ENCODE assay signal across 2 cellular contexts in the genomic region with DNA sequence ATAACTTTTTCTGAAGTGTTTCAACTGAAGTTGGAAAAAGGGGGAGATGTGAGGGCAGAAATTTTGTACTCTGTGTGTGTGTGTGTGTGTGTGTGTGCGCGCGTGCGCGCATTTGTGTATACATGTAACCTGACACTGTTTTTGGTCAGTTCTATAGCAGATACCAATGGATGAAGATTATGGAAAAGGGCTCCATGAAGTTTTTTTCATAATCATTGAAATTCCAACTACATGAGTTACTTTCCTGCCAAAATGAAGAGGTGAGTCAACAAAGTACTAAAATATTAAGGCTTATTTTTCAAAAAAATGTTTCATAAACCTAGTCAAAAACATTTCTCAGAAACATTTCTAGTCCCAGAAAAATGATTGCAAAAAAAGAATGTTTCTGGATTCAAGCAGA.
A peak's percentile ranks its signal among the peaks of the same experiment; 100 is the strongest.
TF ChIP-seq lines count a peak whose summit lies in the region.

No MANE protein-coding gene starts in this region.

TF ChIP-seq in HEK293, 187 proteins besides CTCF, POLR2A, EP300 and RAD21 (continued from another document):
- TF ChIP-seq FEZF1 (tag by site-specific recombination; IDR thresholded peaks at IDR 0.05) (0 out of 2 replicates have a peak, but pooled peaks have one; percentile 45), ZSCAN4 (tag by site-specific recombination; IDR thresholded peaks at IDR 0.05) (peak; percentile 32; the same call in 1 of the 2 replicates)

TF ChIP-seq in SK-N-SH, 30 proteins besides CTCF, POLR2A, EP300 and RAD21 (continued from another document):
- TF ChIP-seq, protein P1, sequence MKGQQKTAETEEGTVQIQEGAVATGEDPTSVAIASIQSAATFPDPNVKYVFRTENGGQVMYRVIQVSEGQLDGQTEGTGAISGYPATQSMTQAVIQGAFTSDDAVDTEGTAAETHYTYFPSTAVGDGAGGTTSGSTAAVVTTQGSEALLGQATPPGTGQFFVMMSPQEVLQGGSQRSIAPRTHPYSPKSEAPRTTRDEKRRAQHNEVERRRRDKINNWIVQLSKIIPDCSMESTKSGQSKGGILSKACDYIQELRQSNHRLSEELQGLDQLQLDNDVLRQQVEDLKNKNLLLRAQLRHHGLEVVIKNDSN (IDR thresholded peaks at IDR 0.05; ENCODE audit: borderline replicate concordance, low read depth) = no peak
- TF ChIP-seq RCOR1 (IDR thresholded peaks at IDR 0.05; ENCODE audit: low read length) = no peak
- peak; percentile 50; the same call in 1 of the 2 replicates for TF ChIP-seq TEAD4 (IDR thresholded peaks at IDR 0.05; ENCODE audit: borderline replicate concordance, insufficient read depth)
- 0 out of 2 replicates have a peak, but pooled peaks have one; percentile 35 for TF ChIP-seq PBX3 (IDR thresholded peaks at IDR 0.05)
- TF ChIP-seq MEF2A (IDR thresholded peaks at IDR 0.05; ENCODE audit: borderline replicate concordance, low read depth) = no peak
- TF ChIP-seq TCF12 (IDR thresholded peaks at IDR 0.05) = peak; percentile 57; the same call in 1 of the 2 replicates
- TF ChIP-seq GABPA (IDR thresholded peaks at IDR 0.05; ENCODE audit: low read depth) = no peak
- peak; percentile 66 for TF ChIP-seq JUND (IDR thresholded peaks at IDR 0.05)
- TF ChIP-seq FOSL2 (IDR thresholded peaks at IDR 0.05; ENCODE audit: borderline replicate concordance, low read depth) = peak; percentile 69; the same call in 1 of the 2 replicates
